ENCODE assay signal across 1 cellular context in the genomic region with DNA sequence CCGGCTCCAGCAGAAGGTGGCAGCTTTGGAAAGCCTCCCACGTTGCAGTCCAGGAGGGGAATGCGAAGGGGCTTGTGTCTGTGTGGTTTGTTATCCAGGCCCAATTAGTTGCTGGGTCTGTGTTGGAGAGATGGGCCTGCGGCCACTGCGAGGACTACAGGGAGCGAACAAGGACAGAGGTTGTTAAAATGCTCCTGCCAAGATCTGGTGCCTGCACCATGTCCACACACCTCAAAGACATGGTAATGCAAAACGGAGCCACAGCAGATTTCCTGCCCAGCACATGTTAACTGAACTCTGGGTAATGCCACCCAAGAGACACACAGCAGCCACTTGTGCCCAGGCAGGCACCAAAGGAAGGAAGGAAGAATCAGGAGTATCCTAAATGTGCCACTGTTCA.
TF ChIP-seq lines count a peak whose summit lies in the region.

No MANE protein-coding gene starts in this region.

TF ChIP-seq in H1, 55 proteins besides CTCF, POLR2A, EP300 and RAD21:
- TF ChIP-seq YY1 (IDR thresholded peaks at IDR 0.05; ENCODE audit: low read depth, low read length) (no peak), TBP (IDR thresholded peaks at IDR 0.05; ENCODE audit: low read depth, low read length) (no peak), TAF1 (IDR thresholded peaks at IDR 0.05; ENCODE audit: low read depth, low read length) (no peak), RBBP5 (IDR thresholded peaks at IDR 0.05; ENCODE audit: borderline replicate concordance, low read depth, low read length) (no peak), FOSL1 (IDR thresholded peaks at IDR 0.05; ENCODE audit: insufficient read depth, low read depth, low read length) (no peak), NANOG (IDR thresholded peaks at IDR 0.05; ENCODE audit: insufficient read depth, low read depth, low read length, poor library complexity, severe bottlenecking) (no peak), SUZ12 (IDR thresholded peaks at IDR 0.05; ENCODE audit: low read length) (no peak), TCF12 (IDR thresholded peaks at IDR 0.05; ENCODE audit: low read depth, low read length) (no peak), NRF1 (IDR thresholded peaks at IDR 0.05; ENCODE audit: low read depth, low read length) (no peak)
- TF ChIP-seq, protein P1, sequence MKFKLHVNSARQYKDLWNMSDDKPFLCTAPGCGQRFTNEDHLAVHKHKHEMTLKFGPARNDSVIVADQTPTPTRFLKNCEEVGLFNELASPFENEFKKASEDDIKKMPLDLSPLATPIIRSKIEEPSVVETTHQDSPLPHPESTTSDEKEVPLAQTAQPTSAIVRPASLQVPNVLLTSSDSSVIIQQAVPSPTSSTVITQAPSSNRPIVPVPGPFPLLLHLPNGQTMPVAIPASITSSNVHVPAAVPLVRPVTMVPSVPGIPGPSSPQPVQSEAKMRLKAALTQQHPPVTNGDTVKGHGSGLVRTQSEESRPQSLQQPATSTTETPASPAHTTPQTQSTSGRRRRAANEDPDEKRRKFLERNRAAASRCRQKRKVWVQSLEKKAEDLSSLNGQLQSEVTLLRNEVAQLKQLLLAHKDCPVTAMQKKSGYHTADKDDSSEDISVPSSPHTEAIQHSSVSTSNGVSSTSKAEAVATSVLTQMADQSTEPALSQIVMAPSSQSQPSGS (IDR thresholded peaks at IDR 0.05; ENCODE audit: low read length), result no peak
